Comparison of ENCODE assay signal across 16 cellular contexts in genomic region chr2:55827855-55828254, GRCh38.
DNase-seq lines count a peak whose midpoint lies in the region; ATAC-seq, FAIRE-seq and TF ChIP-seq lines count a peak whose summit lies in the region.
"Had no signal": no experiment of that assay in that cellular context is flagged by ENCODE, and none has a peak within 500 bp of the region (broad histone marks: within the 10 kb centered on the region; RNA-seq: fewer than 3 reads in every experiment).

No MANE protein-coding gene starts in this region.

- H3K4me1 Mint-ChIP-seq in glutamatergic neuron (ENCODE audit: low read depth, unreplicated experiment), result peaks cover 26% of the 10 kb centered on the region
- H3K4me1 Mint-ChIP-seq: CD4-positive, alpha-beta memory T cell had no signal

- no peaks in the 10 kb centered on the region for H3K79me2 ChIP-seq in ACC112 (ENCODE audit: control insufficient read depth, insufficient read depth, low read length, unreplicated experiment)

- peak; percentile 66 for FAIRE-seq in H54 (lab: Jason Lieb, UNC)
- FAIRE-seq: HepG2 had no signal

- no peak for ATAC-seq in HG03196 (IDR thresholded peaks at IDR 0.05; ENCODE audit: unreplicated experiment)
- ATAC-seq: GM23338, HepG2 had no signal

- no peak overlapping the region for H3K4me3 ChIP-seq in ACC112 (ENCODE audit: low read depth, low read length)
- H3K4me3 ChIP-seq: BLaER1, GM23338, SJCRH30 had no signal

- H2AFZ ChIP-seq in ACC112 (ENCODE audit: low read length, unreplicated experiment), result peak overlapping the region; percentile 2

- peaks cover 13% of the 10 kb centered on the region for H3K4me1 ChIP-seq in ACC112 (ENCODE audit: control insufficient read depth, insufficient read depth, low read length, unreplicated experiment)
- H3K4me1 ChIP-seq: BLaER1, SJCRH30 had no signal

- peaks cover 12% of the 10 kb centered on the region for H3K9me3 Mint-ChIP-seq in glutamatergic neuron (ENCODE audit: unreplicated experiment)
- H3K9me3 Mint-ChIP-seq: GM23338 had no signal

- peaks cover 5% of the 10 kb centered on the region for H3K36me3 Mint-ChIP-seq in glutamatergic neuron (ENCODE audit: unreplicated experiment)
- H3K36me3 Mint-ChIP-seq: CD4-positive, alpha-beta memory T cell had no signal

- peaks cover 5% of the 10 kb centered on the region for H3K27me3 Mint-ChIP-seq in glutamatergic neuron (ENCODE audit: unreplicated experiment)
- H3K27me3 Mint-ChIP-seq: CD4-positive, alpha-beta memory T cell had no signal

- no peak overlapping the region for H3K4me3 Mint-ChIP-seq in glutamatergic neuron (ENCODE audit: unreplicated experiment)
- H3K4me3 Mint-ChIP-seq: CD4-positive, alpha-beta memory T cell; GM23338 had no signal

- DNase-seq in H54 (ENCODE audit: insufficient read length, low spot score) (no peak), amniotic epithelial cell (ENCODE audit: low read depth) (peak; percentile 37), glutamatergic neuron (no peak), D341Med (ENCODE audit: low spot score) (no peak)
- DNase-seq in stimulated activated CD4-positive, alpha-beta T cell treated with anti-CD3 and anti-CD28 coated beads, Interleukin-4, amount 100 ng/mL, for 4 hours, result no peak
- DNase-seq: CD4-positive, alpha-beta memory T cell; NCI-H1417 treated with DMSO at 0.1 percent for 48 hours; NCI-H345; NCI-H524 treated with DMSO at 0.1 percent for 48 hours; SJCRH30 had no signal

- no peak overlapping the region for H3K27ac ChIP-seq in ACC112 (ENCODE audit: low read depth, low read length)
- H3K27ac ChIP-seq: BLaER1, KMS-11, SJCRH30 had no signal

- no peak for TF ChIP-seq POLR2A in H54 (IDR thresholded peaks at IDR 0.05; ENCODE audit: low read depth, low read length)

- H3K27ac Mint-ChIP-seq in glutamatergic neuron (ENCODE audit: unreplicated experiment), result peak overlapping the region; percentile 95
- H3K27ac Mint-ChIP-seq: CD4-positive, alpha-beta memory T cell; GM23338 had no signal

- TF ChIP-seq CTCF in glutamatergic neuron (IDR thresholded peaks at IDR 0.05; ENCODE audit: partially characterized antibody, unreplicated experiment), result no peak

- H3K27me3 ChIP-seq in ACC112 (ENCODE audit: insufficient read depth, low read length), result no peaks in the 10 kb centered on the region
- H3K27me3 ChIP-seq: BLaER1, SJCRH30 had no signal

- H3K36me3 ChIP-seq in ACC112 (ENCODE audit: insufficient read depth, low read length), result no peaks in the 10 kb centered on the region
- H3K36me3 ChIP-seq: BLaER1, SJCRH30 had no signal
